Comparison of ENCODE assay signal across 1 cellular context in the genomic region with DNA sequence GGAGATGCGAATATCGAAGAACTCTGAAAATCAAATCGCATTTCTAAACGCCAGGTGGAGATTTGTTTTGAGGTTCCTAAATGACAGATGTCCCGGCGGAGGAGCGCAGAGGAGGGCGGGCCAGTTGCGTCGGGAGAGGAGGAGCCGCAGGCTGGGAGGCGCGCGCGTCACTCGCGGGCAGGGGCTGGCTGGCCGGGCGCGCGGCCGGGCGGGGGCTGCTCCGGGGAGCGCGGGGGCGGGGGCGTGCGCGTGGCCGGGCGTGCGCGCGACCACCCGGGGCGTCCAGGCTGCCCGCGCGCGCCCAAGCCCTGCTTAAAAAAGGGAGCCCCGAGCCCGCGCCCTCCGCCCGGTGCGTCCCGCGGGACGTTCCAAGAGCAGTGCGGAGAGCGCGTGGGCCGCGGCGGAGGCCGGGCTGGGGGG.
TF ChIP-seq lines count a peak whose summit lies in the region.

No MANE protein-coding gene starts in this region.

TF ChIP-seq in IMR-90, 13 proteins besides CTCF, POLR2A, EP300 and RAD21:
- TF ChIP-seq MAZ (IDR thresholded peaks at IDR 0.05; ENCODE audit: borderline replicate concordance, low read depth, low read length), result peak; percentile 84; the same call in 1 of the 2 replicates
- no peak for TF ChIP-seq MAFK (IDR thresholded peaks at IDR 0.05; ENCODE audit: low read depth, low read length)
